In the genomic region with DNA sequence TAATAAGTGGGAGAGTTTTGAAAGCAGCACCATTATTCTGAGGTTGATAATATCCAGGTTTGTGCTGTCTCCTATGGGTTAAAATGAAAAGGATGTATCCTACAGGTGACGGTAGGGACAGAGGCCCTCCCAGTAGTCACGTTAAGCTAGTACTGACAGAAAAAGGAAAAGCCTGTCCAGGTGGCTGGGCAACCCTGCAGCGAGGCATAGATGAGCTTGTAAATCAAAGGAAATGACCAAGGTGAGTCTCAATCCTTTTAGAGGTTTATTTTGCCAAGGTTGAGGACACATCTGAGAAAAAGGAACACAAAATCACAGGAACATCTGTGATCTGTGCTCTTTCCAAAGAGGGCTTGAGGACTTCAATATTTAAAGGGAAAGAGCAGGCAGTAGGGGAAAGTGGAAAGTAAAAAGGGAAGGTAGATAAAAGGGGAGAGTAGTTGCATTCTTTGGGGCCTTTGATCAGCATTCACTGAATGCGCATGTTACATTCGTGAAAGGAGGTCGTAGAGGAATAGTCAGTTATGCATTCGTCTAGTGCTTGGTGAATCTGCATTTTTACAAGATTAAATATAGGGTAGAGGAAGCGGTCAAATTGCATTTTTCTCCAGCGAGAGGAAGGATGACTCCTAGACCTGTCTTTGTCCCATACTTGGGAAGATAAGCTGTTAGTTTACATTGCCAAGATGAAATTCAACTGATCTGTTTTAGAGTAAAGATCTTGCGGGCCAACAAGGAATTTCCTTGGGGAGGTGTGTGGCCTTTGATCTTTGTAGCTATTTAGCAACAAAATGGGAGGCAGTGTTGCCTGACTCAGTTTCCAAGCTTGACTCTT, we compare ENCODE assay signal across 8 cellular contexts. TPM values are rescaled to one million over a fixed set of nuclear protein-coding genes. Genes with fewer than 3 reads are reported as not detected.
A peak's percentile ranks its signal among the peaks of the same experiment; 100 is the strongest.
DNase-seq lines count a peak whose midpoint lies in the region; ATAC-seq and TF ChIP-seq lines count a peak whose summit lies in the region.

No MANE protein-coding gene starts in this region.

- no peak for ATAC-seq in HG03442 (IDR thresholded peaks at IDR 0.05; ENCODE audit: unreplicated experiment)

- no peaks in the 10 kb centered on the region for H3K27me3 ChIP-seq in MG63

- intact Hi-C loops in CD14-positive monocyte (cut with micrococcal nuclease) = loop anchor here (10.0 kb wide), 1 partner anchor 71 kb away; no protein-coding TSS in a partner anchor
- intact Hi-C loops in dendritic cell treated with granulocyte-macrophage colony-stimulating factor and Interleukin-4, amounts not matched to agents 40 ng/mL and 50 ng/mL, for 4 days (cut with micrococcal nuclease) = loop anchor here (2.0 kb wide), 1 partner anchor 15 kb away; a partner anchor contains a TSS

- H3K4me1 Mint-ChIP-seq in CD14-positive monocyte = peaks cover 58% of the 10 kb centered on the region
- H3K4me1 Mint-ChIP-seq in dendritic cell treated with granulocyte-macrophage colony-stimulating factor and Interleukin-4, amounts not matched to agents 40 ng/mL and 50 ng/mL, for 4 days (ENCODE audit: low read depth) = peaks cover 40% of the 10 kb centered on the region
- peaks cover 62% of the 10 kb centered on the region for H3K4me1 Mint-ChIP-seq in nephron progenitor cell

- H3K9me3 Mint-ChIP-seq in CD14-positive monocyte (peaks cover 0 to 1% (median 0%) of the 10 kb centered on the region in 7 donors), nephron progenitor cell (peaks cover 5% of the 10 kb centered on the region)
- H3K9me3 Mint-ChIP-seq in dendritic cell treated with granulocyte-macrophage colony-stimulating factor and Interleukin-4, amounts not matched to agents 40 ng/mL and 50 ng/mL, for 4 days = no peaks in the 10 kb centered on the region

- H3K4me3 ChIP-seq in MG63 = peak overlapping the region; percentile 94

- TF ChIP-seq CTCF in CD14-positive monocyte (IDR thresholded peaks at IDR 0.05) = no peak
- no peak for TF ChIP-seq CTCF in nephron progenitor cell (IDR thresholded peaks at IDR 0.05)

- H3K4me3 Mint-ChIP-seq in CD14-positive monocyte (peak overlapping the region; percentile 88 to 98), nephron progenitor cell (peak overlapping the region; percentile 93)
- peak overlapping the region; percentile 91 for H3K4me3 Mint-ChIP-seq in dendritic cell treated with granulocyte-macrophage colony-stimulating factor and Interleukin-4, amounts not matched to agents 40 ng/mL and 50 ng/mL, for 4 days

- H3K27ac Mint-ChIP-seq in CD14-positive monocyte (peak overlapping the region; percentile 96 to 99 (median 99)), nephron progenitor cell (no peak overlapping the region)
- peak overlapping the region; percentile 96 for H3K27ac Mint-ChIP-seq in dendritic cell treated with granulocyte-macrophage colony-stimulating factor and Interleukin-4, amounts not matched to agents 40 ng/mL and 50 ng/mL, for 4 days

- H3K27me3 Mint-ChIP-seq in CD14-positive monocyte (ENCODE audit: low read depth in 3 of 3) (peaks cover 0 to 5% (median 0%) of the 10 kb centered on the region in 3 donors), nephron progenitor cell (ENCODE audit: low read depth, poor library complexity) (peaks cover 30% of the 10 kb centered on the region)
- no peaks in the 10 kb centered on the region for H3K27me3 Mint-ChIP-seq in dendritic cell treated with granulocyte-macrophage colony-stimulating factor and Interleukin-4, amounts not matched to agents 40 ng/mL and 50 ng/mL, for 4 days

- H3K36me3 ChIP-seq in MG63 = peaks cover 22% of the 10 kb centered on the region

- H3K36me3 Mint-ChIP-seq in CD14-positive monocyte = peaks cover 22 to 23% of the 10 kb centered on the region in 2 donors
- H3K36me3 Mint-ChIP-seq in dendritic cell treated with granulocyte-macrophage colony-stimulating factor and Interleukin-4, amounts not matched to agents 40 ng/mL and 50 ng/mL, for 4 days (ENCODE audit: low read depth) = peaks cover 26% of the 10 kb centered on the region
- peaks cover 9% of the 10 kb centered on the region for H3K36me3 Mint-ChIP-seq in nephron progenitor cell (ENCODE audit: low read depth)

- H3K9me3 ChIP-seq in MG63 = no peaks in the 10 kb centered on the region

- no peak for DNase-seq in CD14-positive monocyte (ENCODE audit: low spot score)
- no peak for DNase-seq in MG63
- DNase-seq in nephron progenitor cell = no peak
- DNase-seq in MV-4-11 (lab: John Stamatoyannopoulos, UW) = no peak
- no peak for DNase-seq in SHP77 (lab: John Stamatoyannopoulos, UW)
- no peak for DNase-seq in NCI-H187 treated with DMSO at 0.1 percent for 48 hours (lab: John Stamatoyannopoulos, UW)

RNA-seq across cellular contexts. Expression of a gene that starts 0.9 kb away (rescaled TPM):
- polyA plus RNA-seq in CD14-positive monocyte = 100 to 1,000 TPM; 495 to 581 TPM
- total RNA-seq in MG63 (2014; rRNA removed; shearing (Covaris generic); ENCODE audit: low replicate concordance) = 191 and 245 TPM in 2 replicates

RNA-seq across cellular contexts. Expression of a gene that starts 15.2 kb away (rescaled TPM):
- under 1 TPM in 1 of 2 donors, not detected in 1; 0.26 TPM for polyA plus RNA-seq in CD14-positive monocyte
- 0.62 and 1.8 TPM in 2 replicates for total RNA-seq in MG63 (2014; rRNA removed; shearing (Covaris generic); ENCODE audit: low replicate concordance)

RNA-seq across cellular contexts. Expression of a gene that starts 21.6 kb away (rescaled TPM):
- polyA plus RNA-seq in CD14-positive monocyte = under 1 TPM in 1 of 2 donors, not detected in 1; 0.06 TPM
- total RNA-seq in MG63 (2014; rRNA removed; shearing (Covaris generic); ENCODE audit: low replicate concordance) = 0.89 TPM in 1 of 2 replicates, not detected in the other
